ENCODE assay signal across 25 cellular contexts in the genomic region with DNA sequence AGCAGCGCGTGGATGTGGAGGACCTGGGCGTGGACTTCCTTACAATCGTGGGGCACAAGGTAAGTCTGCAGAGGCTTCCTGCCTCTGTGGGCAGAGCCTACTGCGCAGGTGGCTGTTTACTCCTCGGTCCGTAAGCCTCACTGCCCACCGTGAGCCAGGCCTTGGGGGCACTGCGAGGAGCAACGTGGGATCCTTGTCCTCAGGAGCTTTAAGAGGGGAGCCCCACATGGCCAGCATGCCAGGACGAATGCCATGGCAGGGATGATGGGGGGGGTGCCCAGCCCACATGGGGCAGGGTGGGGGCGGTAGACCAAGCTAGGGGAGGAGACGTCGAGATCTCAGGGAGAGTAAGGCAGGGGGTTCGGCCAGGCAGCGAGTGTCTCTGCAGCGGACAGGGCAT. TPM values are rescaled to one million over a fixed set of nuclear protein-coding genes. Genes with fewer than 3 reads are reported as not detected.
DNase-seq lines count a peak whose midpoint lies in the region; ATAC-seq and TF ChIP-seq lines count a peak whose summit lies in the region.
"Had no signal": no experiment of that assay in that cellular context is flagged by ENCODE, and none has a peak within 500 bp of the region (broad histone marks: within the 10 kb centered on the region; RNA-seq: fewer than 3 reads in every experiment).

No MANE protein-coding gene starts in this region.

- TF ChIP-seq CTCF in GM20000 (IDR thresholded peaks at IDR 0.05; ENCODE audit: extremely low read depth, missing control alignments), result no peak

- H3K36me3 ChIP-seq in H7 (replicated peaks; ENCODE audit: control insufficient read depth, insufficient read depth, low read length), result peaks cover 25% of the 10 kb centered on the region

- no peak overlapping the region for H3K4me3 ChIP-seq in H7 (ENCODE audit: insufficient read depth, low read depth, low read length)
- H3K4me3 ChIP-seq: HAP-1, PC-9 had no signal

- ATAC-seq in left lobe of liver (no peak), HG03025 (IDR thresholded peaks at IDR 0.05; ENCODE audit: low FRiP score, unreplicated experiment) (no peak)

- no peaks in the 10 kb centered on the region for H3K27me3 ChIP-seq in H7 (ENCODE audit: control insufficient read depth, insufficient read depth, low read length)

- peak; percentile 25 for DNase-seq in H7
- DNase-seq in activated CD8-positive, alpha-beta memory T cell treated with anti-CD3 and anti-CD28 coated beads, Interleukin-2, amount 50 U/mL, for 4 hours, result peak; percentile 5
- DNase-seq in left lobe of liver (ENCODE audit: low spot score), result peak; percentile 40
- no peak for DNase-seq in substantia nigra (lab: John Stamatoyannopoulos, UW)
- no peak for DNase-seq in HCEC 1CT
- no peak for DNase-seq in dedifferentiated amniotic fluid mesenchymal stem cell (ENCODE audit: extremely low spot score)
- no peak for DNase-seq in GM20000 (ENCODE audit: low spot score)
- DNase-seq: CD4-positive, alpha-beta memory T cell; COR-L47; DMS53; MM.1S; NCI-H2029; NCI-H446; NCI-H524 treated with DMSO at 0.1 percent for 48 hours; NCI-H774; NK-92 treated with Interleukin-12 subunit alpha and Interleukin-12 subunit beta, amount 100 ng/mL, for 24 hours; PC-9; SHP77 had no signal

- peak overlapping the region; percentile 68 for H3K27ac ChIP-seq in substantia nigra (ENCODE audit: low read depth, low read length, poor library complexity, severe bottlenecking)
- H3K27ac ChIP-seq: HL-60, KMS-11, PC-9 had no signal

RNA-seq across cellular contexts. Expression of a gene that starts 18.0 kb away (rescaled TPM):
- 0.81 and 1.5 TPM in 2 replicates for total RNA-seq in H7 (2014; rRNA removed; shearing (Covaris generic))
- total RNA-seq in left lobe of liver, result 1.7 TPM

RNA-seq across cellular contexts. Expression of a gene that starts 21.4 kb away (rescaled TPM):
- 50.6 and 53.0 TPM in 2 replicates for total RNA-seq in H7 (2014; rRNA removed; shearing (Covaris generic))
- total RNA-seq in left lobe of liver, result 40.6 TPM

RNA-seq across cellular contexts. Expression of a gene that starts 56.3 kb away (rescaled TPM):
- 0.04 and 0.10 TPM in 2 replicates for total RNA-seq in H7 (2014; rRNA removed; shearing (Covaris generic))
- 0.10 TPM for total RNA-seq in left lobe of liver
- total RNA-seq: A673; CD4-positive, alpha-beta memory T cell; RPMI7951; SK-MEL-5 had no signal

Comparison
In these comparisons a context has a peak if more than half of its experiments do, and no peak if none do; other contexts are left out.
1. DNase-seq: peak in H7 (single experiment), activated CD8-positive, alpha-beta memory T cell treated with anti-CD3 and anti-CD28 coated beads, Interleukin-2, amount 50 U/mL, for 4 hours (single experiment) and left lobe of liver (single experiment); none in substantia nigra (0 of 49), HCEC 1CT (single experiment), dedifferentiated amniotic fluid mesenchymal stem cell (single experiment) and GM20000 (single experiment).